22 cellular contexts compared by ENCODE assay signal in the genomic region with DNA sequence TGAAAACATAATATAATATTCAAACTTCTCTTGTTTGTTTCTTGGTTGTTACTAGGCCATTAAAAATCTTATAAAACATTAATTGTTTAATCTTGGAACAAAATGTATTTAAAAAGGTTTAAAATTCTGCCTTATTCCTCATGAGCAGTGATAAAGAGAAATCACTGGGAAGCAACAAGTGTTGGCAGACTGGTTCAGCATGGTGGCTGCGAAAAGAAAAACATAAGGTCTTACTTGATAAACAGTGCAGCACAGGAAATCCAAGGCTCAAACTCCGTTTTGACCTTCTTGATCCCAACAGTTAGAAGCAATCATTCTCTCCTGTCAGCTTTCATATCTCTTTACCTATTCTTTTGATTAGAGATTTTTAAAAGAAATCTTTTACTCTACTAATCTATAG.
"Had no signal": no experiment of that assay in that cellular context is flagged by ENCODE, and none has a peak within 500 bp of the region (broad histone marks: within the 10 kb centered on the region; RNA-seq: fewer than 3 reads in every experiment).

No MANE protein-coding gene starts in this region.

- H3K36me3 ChIP-seq: Peyer's patch, SJCRH30 had no signal

- H3K4me1 ChIP-seq: Peyer's patch, SJCRH30 had no signal

- H3K9me3 ChIP-seq: Peyer's patch, SJCRH30 had no signal

- H3K27ac ChIP-seq: HL-60, KMS-11, PC-9, Peyer's patch, SJCRH30 had no signal

- H3K4me3 ChIP-seq: K562, PC-9, Peyer's patch, SJCRH30 had no signal

- DNase-seq: Kasumi-1, MV-4-11, NCI-H1092, NCI-H1105 treated with DMSO at 0.1 percent for 48 hours, NCI-H1417 treated with DMSO at 0.1 percent for 48 hours, NCI-H146, NCI-H1694 treated with DMSO at 0.1 percent for 48 hours, NCI-H1930, NCI-H2081, NCI-H2107, NCI-H2171, NCI-H524, NCI-H69, NCI-H774, PC-9, Peyer's patch, SHP77 treated with DMSO at 0.1 percent for 48 hours, SJCRH30, T-helper 1 cell had no signal
